ENCODE assay signal across 2 cellular contexts in the genomic region with DNA sequence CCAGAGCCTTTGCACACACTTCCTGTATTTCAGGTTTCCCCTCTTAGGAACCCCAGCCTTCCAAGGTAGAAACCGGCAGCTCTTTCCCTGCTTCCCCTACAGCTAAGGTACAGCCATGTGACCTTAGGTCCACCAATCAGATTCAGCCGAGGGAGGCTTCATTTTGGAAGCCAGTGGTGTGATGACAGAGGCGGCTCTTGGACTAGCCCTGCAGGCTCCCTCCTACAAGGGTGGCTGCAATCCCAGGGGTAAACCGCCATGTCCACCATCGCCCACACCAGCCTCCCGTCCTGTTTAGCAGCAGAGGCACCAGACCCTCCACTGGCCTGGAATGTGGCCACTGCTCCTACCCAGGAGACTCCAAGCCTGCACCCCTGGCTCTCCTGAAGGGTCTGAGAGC.
A peak's percentile ranks its signal among the peaks of the same experiment; 100 is the strongest.
TF ChIP-seq lines count a peak whose summit lies in the region.

No MANE protein-coding gene starts in this region.

TF ChIP-seq in K562, 482 proteins besides CTCF, POLR2A, EP300 and RAD21:
- TF ChIP-seq EHMT2 (IDR thresholded peaks at IDR 0.05) (no peak), RAD51 (IDR thresholded peaks at IDR 0.05; ENCODE audit: borderline replicate concordance, low read depth) (peak; percentile 57; the same call in 1 of the 2 replicates), NFIC (IDR thresholded peaks at IDR 0.05) (no peak), RB1 (IDR thresholded peaks at IDR 0.05; ENCODE audit: low read depth) (no peak)
- TF ChIP-seq, protein P1, sequence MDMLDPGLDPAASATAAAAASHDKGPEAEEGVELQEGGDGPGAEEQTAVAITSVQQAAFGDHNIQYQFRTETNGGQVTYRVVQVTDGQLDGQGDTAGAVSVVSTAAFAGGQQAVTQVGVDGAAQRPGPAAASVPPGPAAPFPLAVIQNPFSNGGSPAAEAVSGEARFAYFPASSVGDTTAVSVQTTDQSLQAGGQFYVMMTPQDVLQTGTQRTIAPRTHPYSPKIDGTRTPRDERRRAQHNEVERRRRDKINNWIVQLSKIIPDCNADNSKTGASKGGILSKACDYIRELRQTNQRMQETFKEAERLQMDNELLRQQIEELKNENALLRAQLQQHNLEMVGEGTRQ (CRISPR knock-in tag; IDR thresholded peaks at IDR 0.05), result peak; percentile 73
TF ChIP-seq in K562: peak in this region for 2.

TF ChIP-seq in HepG2, 621 proteins besides CTCF, POLR2A, EP300 and RAD21:
- TF ChIP-seq NFYB (CRISPR knock-in tag; IDR thresholded peaks at IDR 0.05) (0 out of 2 replicates have a peak, but pooled peaks have one; percentile 25), ZNF670 (CRISPR knock-in tag; IDR thresholded peaks at IDR 0.05; ENCODE audit: borderline replicate concordance) (no peak)
